31 cellular contexts compared by ENCODE assay signal in genomic region chr2:152100961-152101360, GRCh38.
"Had no signal": no experiment of that assay in that cellular context is flagged by ENCODE, and none has a peak within 500 bp of the region (broad histone marks: within the 10 kb centered on the region; RNA-seq: fewer than 3 reads in every experiment).

No MANE protein-coding gene starts in this region.

- H3K36me3 ChIP-seq: ascending aorta, cardiac muscle cell had no signal

- H3K27ac Mint-ChIP-seq: activated B cell treated with CpG ODN at 0.5 μM for 24 hours; activated CD4-positive, alpha-beta memory T cell treated with anti-CD3 and anti-CD28 coated beads for 36 hours; activated CD4-positive, alpha-beta T cell treated with anti-CD3 and anti-CD28 coated beads, Interleukin-2, amount 10 ng/mL, durations not matched to agents 24 days and 14 days; activated CD8-positive, alpha-beta T cell treated with anti-CD3 and anti-CD28 coated beads for 36 hours; activated naive CD4-positive, alpha-beta T cell treated with anti-CD3 and anti-CD28 coated beads, Interleukin-2, amount 10 ng/mL, durations not matched to agents 7 days and 5 days; activated naive CD4-positive, alpha-beta T cell treated with anti-CD3 and anti-CD28 coated beads, Interleukin-2, amount 50 U/mL, for 24 hours; activated naive CD8-positive, alpha-beta T cell; activated naive CD8-positive, alpha-beta T cell treated with anti-CD3 and anti-CD28 coated beads, Interleukin-2, amount 10 ng/mL, durations not matched to agents 7 days and 5 days; activated naive CD8-positive, alpha-beta T cell treated with anti-CD3 and anti-CD28 coated beads, Interleukin-2, amount 50 U/mL, for 24 hours; activated T-cell treated with anti-CD3 and anti-CD28 coated beads, Interleukin-2, amount 50 U/mL, for 72 hours; activated T-helper 2 cell treated with anti-CD3 and anti-CD28 coated beads, Interferon-gamma antibody, Interleukin-2, Interleukin-4, amounts not matched to agents 10 μg/mL and 5 μg/mL and 100 μg/mL, durations not matched to agents 14 hours and 24 hours and 36 hours; brain; T-cell; T-helper 17 cell had no signal

- ATAC-seq: activated CD8-positive, alpha-beta T cell treated with anti-CD3 and anti-CD28 coated beads for 36 hours; activated T-cell treated with anti-CD3 and anti-CD28 coated beads, Interleukin-2, amount 50 U/mL, for 4 hours; activated T-cell treated with anti-CD3 and anti-CD28 coated beads, Interleukin-2, amount 50 U/mL, for 72 hours; T-cell; T-helper 17 cell had no signal

- H3K9me3 Mint-ChIP-seq: activated B cell treated with CpG ODN at 0.5 μM for 24 hours; activated CD4-positive, alpha-beta memory T cell treated with anti-CD3 and anti-CD28 coated beads for 36 hours; activated CD4-positive, alpha-beta T cell treated with anti-CD3 and anti-CD28 coated beads, Interleukin-2, amount 10 ng/mL, durations not matched to agents 24 days and 14 days; activated CD8-positive, alpha-beta T cell treated with anti-CD3 and anti-CD28 coated beads for 36 hours; activated naive CD4-positive, alpha-beta T cell treated with anti-CD3 and anti-CD28 coated beads, Interleukin-2, amount 10 ng/mL, durations not matched to agents 7 days and 5 days; activated naive CD4-positive, alpha-beta T cell treated with anti-CD3 and anti-CD28 coated beads, Interleukin-2, amount 50 U/mL, for 24 hours; activated naive CD8-positive, alpha-beta T cell treated with anti-CD3 and anti-CD28 coated beads, Interleukin-2, amount 10 ng/mL, durations not matched to agents 7 days and 5 days; activated naive CD8-positive, alpha-beta T cell treated with anti-CD3 and anti-CD28 coated beads, Interleukin-2, amount 50 U/mL, for 24 hours; activated T-cell treated with anti-CD3 and anti-CD28 coated beads, Interleukin-2, amount 50 U/mL, for 4 hours; activated T-cell treated with anti-CD3 and anti-CD28 coated beads, Interleukin-2, amount 50 U/mL, for 72 hours; activated T-helper 2 cell treated with anti-CD3 and anti-CD28 coated beads, Interferon-gamma antibody, Interleukin-2, Interleukin-4, amounts not matched to agents 10 μg/mL and 5 μg/mL and 100 μg/mL, durations not matched to agents 14 hours and 24 hours and 36 hours; brain; central memory CD8-positive, alpha-beta T cell; T-cell had no signal

- H3K36me3 Mint-ChIP-seq: activated CD4-positive, alpha-beta memory T cell treated with anti-CD3 and anti-CD28 coated beads for 36 hours; activated naive CD4-positive, alpha-beta T cell treated with anti-CD3 and anti-CD28 coated beads, Interleukin-2, amount 10 ng/mL, durations not matched to agents 7 days and 5 days; activated naive CD4-positive, alpha-beta T cell treated with anti-CD3 and anti-CD28 coated beads, Interleukin-2, amount 50 U/mL, for 24 hours; activated naive CD8-positive, alpha-beta T cell; activated naive CD8-positive, alpha-beta T cell treated with anti-CD3 and anti-CD28 coated beads, Interleukin-2, amount 10 ng/mL, durations not matched to agents 7 days and 5 days; brain; T-cell had no signal

- H3K4me3 Mint-ChIP-seq: activated B cell treated with CpG ODN at 0.5 μM for 24 hours; activated CD4-positive, alpha-beta memory T cell treated with anti-CD3 and anti-CD28 coated beads for 36 hours; activated CD8-positive, alpha-beta T cell treated with anti-CD3 and anti-CD28 coated beads for 36 hours; activated naive CD4-positive, alpha-beta T cell treated with anti-CD3 and anti-CD28 coated beads, Interleukin-2, amount 10 ng/mL, durations not matched to agents 7 days and 5 days; activated naive CD8-positive, alpha-beta T cell treated with anti-CD3 and anti-CD28 coated beads, Interleukin-2, amount 10 ng/mL, durations not matched to agents 7 days and 5 days; central memory CD8-positive, alpha-beta T cell; T-helper 17 cell had no signal

- H3K9me3 ChIP-seq: ascending aorta had no signal

- H3K27me3 ChIP-seq: ascending aorta had no signal

- H3K4me3 ChIP-seq: ascending aorta, cardiac muscle cell had no signal

- DNase-seq: activated B cell treated with CpG ODN at 0.5 μM for 24 hours; activated CD4-positive, alpha-beta memory T cell treated with anti-CD3 and anti-CD28 coated beads for 36 hours; activated CD4-positive, alpha-beta T cell treated with anti-CD3 and anti-CD28 coated beads for 4 hours; activated CD4-positive, alpha-beta T cell treated with anti-CD3 and anti-CD28 coated beads, Interleukin-2, amount 10 ng/mL, durations not matched to agents 24 days and 14 days; activated CD4-positive, alpha-beta T cell treated with anti-CD3 and anti-CD28 coated beads, Interleukin-2, amount 50 U/mL, for 1 hour; activated CD4-positive, alpha-beta T cell treated with anti-CD3 and anti-CD28 coated beads, Interleukin-2, amount 50 U/mL, for 4 hours; activated CD4-positive, CD25-positive, alpha-beta regulatory T cell treated with anti-CD3 and anti-CD28 coated beads, Interleukin-2, amount 50 U/mL, for 72 hours; activated CD8-positive, alpha-beta memory T cell treated with anti-CD3 and anti-CD28 coated beads, Interleukin-2, amount 50 U/mL, for 4 hours; activated CD8-positive, alpha-beta T cell treated with anti-CD3 and anti-CD28 coated beads for 36 hours; activated effector memory CD4-positive, alpha-beta T cell treated with Interleukin-2 at 50 U/mL for 16 hours; activated gamma-delta T cell; activated naive CD4-positive, alpha-beta T cell treated with anti-CD3 and anti-CD28 coated beads, Interleukin-2, amount 10 ng/mL, durations not matched to agents 7 days and 5 days; activated naive CD4-positive, alpha-beta T cell treated with Interleukin-2 at 50 U/mL for 16 hours; activated naive CD8-positive, alpha-beta T cell treated with anti-CD3 and anti-CD28 coated beads, Interleukin-2, amount 10 ng/mL, durations not matched to agents 7 days and 5 days; activated naive CD8-positive, alpha-beta T cell treated with anti-CD3 and anti-CD28 coated beads, Interleukin-2, amount 50 U/mL, for 24 hours; activated T-cell treated with anti-CD3 and anti-CD28 coated beads for 4 hours; activated T-cell treated with anti-CD3 and anti-CD28 coated beads, Interleukin-2, amount 50 U/mL, for 1 hour; activated T-cell treated with anti-CD3 and anti-CD28 coated beads, Interleukin-2, amount 50 U/mL, for 4 hours; activated T-cell treated with anti-CD3 and anti-CD28 coated beads, Interleukin-2, amount 50 U/mL, for 72 hours; amygdala; anterior cingulate cortex; cerebellar nuclear complex; T-cell; T-helper 17 cell had no signal
